In genomic region chr6:43916924-43917877, GRCh38 we compare ENCODE assay signal across 11 cellular contexts.
A peak's percentile ranks its signal among the peaks of the same experiment; 100 is the strongest.
DNase-seq lines count a peak whose midpoint lies in the region; ATAC-seq and TF ChIP-seq lines count a peak whose summit lies in the region.
"Had no signal": no experiment of that assay in that cellular context is flagged by ENCODE, and none has a peak within 500 bp of the region (broad histone marks: within the 10 kb centered on the region; RNA-seq: fewer than 3 reads in every experiment).

No MANE protein-coding gene starts in this region.

- no peaks in the 10 kb centered on the region for H4K20me1 ChIP-seq in smooth muscle cell (ENCODE audit: low read depth)

- H3K4me2 ChIP-seq in smooth muscle cell, result peak overlapping the region; percentile 48

- H3K27me3 ChIP-seq in smooth muscle cell (ENCODE audit: low read depth), result no peaks in the 10 kb centered on the region

- H3K36me3 ChIP-seq in smooth muscle cell (ENCODE audit: low read depth), result no peaks in the 10 kb centered on the region

- no peaks in the 10 kb centered on the region for H3K79me2 ChIP-seq in smooth muscle cell (ENCODE audit: low read depth)

- peak; percentile 67 for DNase-seq in GM04503 (ENCODE audit: low read depth)
- peak; percentile 64 for DNase-seq in NCI-H82 (lab: John Stamatoyannopoulos, UW)
- peak; percentile 99 for DNase-seq in fibroblast of villous mesenchyme (ENCODE audit: low read depth)
- DNase-seq in smooth muscle cell (lab: John Stamatoyannopoulos, UW; ENCODE audit: unreplicated experiment), result peak; percentile 77
- no peak for DNase-seq in C1 segment of cervical spinal cord (lab: John Stamatoyannopoulos, UW)
- DNase-seq: activated T-cell treated with anti-CD3 and anti-CD28 coated beads, Interleukin-2, amount 50 U/mL, for 48 hours; cortex of kidney; NCI-H510A treated with DMSO at 0.1 percent for 48 hours had no signal

- no peaks in the 10 kb centered on the region for H3K9me3 ChIP-seq in smooth muscle cell (replicated peaks; ENCODE audit: low read depth)

- H3F3A ChIP-seq in smooth muscle cell (ENCODE audit: low read depth), result peaks cover 8% of the 10 kb centered on the region

- 36% methylated on average over 12 of the region's 12 CpGs for WGBS in smooth muscle cell (ENCODE audit: low lambda C conversion rate)

- H3K4me3 ChIP-seq in fibroblast of villous mesenchyme (ENCODE audit: low read depth, low read length) (no peak overlapping the region), smooth muscle cell (no peak overlapping the region)

- ATAC-seq in GM19397 (IDR thresholded peaks at IDR 0.05; ENCODE audit: unreplicated experiment) (no peak), GM19328 (IDR thresholded peaks at IDR 0.05; ENCODE audit: unreplicated experiment) (no peak), GM21526 (IDR thresholded peaks at IDR 0.05; ENCODE audit: low FRiP score, unreplicated experiment) (no peak)

- peaks cover 12% of the 10 kb centered on the region for H3K4me1 ChIP-seq in smooth muscle cell (ENCODE audit: low read depth)

- peak overlapping the region; percentile 46 for H3K9ac ChIP-seq in smooth muscle cell (ENCODE audit: low read depth)

- H3K27ac ChIP-seq in smooth muscle cell (ENCODE audit: low read depth), result peak overlapping the region; percentile 86

- TF ChIP-seq CTCF in fibroblast of villous mesenchyme (IDR thresholded peaks at IDR 0.05; ENCODE audit: insufficient read depth, low read depth, low read length), result no peak
- TF ChIP-seq CTCF in smooth muscle cell (IDR thresholded peaks at IDR 0.05; ENCODE audit: borderline replicate concordance, insufficient read depth, poor library complexity, severe bottlenecking), result no peak

- H2AFZ ChIP-seq in smooth muscle cell (ENCODE audit: low read depth), result no peak overlapping the region

Comparison
In these comparisons a context has a peak if more than half of its experiments do, and no peak if none do; other contexts are left out.
1. DNase-seq: peak in GM04503 (single experiment), NCI-H82 (single experiment), fibroblast of villous mesenchyme (single experiment) and smooth muscle cell (single experiment); none in C1 segment of cervical spinal cord (0 of 14).